In genomic region chr9:116813029-116813295, GRCh38 we compare ENCODE assay signal across 36 cellular contexts.
"Had no signal": no experiment of that assay in that cellular context is flagged by ENCODE, and none has a peak within 500 bp of the region (broad histone marks: within the 10 kb centered on the region; RNA-seq: fewer than 3 reads in every experiment).

No MANE protein-coding gene starts in this region.

- H3K36me3 Mint-ChIP-seq: activated CD4-positive, alpha-beta memory T cell treated with anti-CD3 and anti-CD28 coated beads for 36 hours; activated CD8-positive, alpha-beta memory T cell treated with anti-CD3 and anti-CD28 coated beads, Interleukin-2, amount 10 ng/mL, durations not matched to agents 7 days and 5 days; activated naive CD4-positive, alpha-beta T cell treated with anti-CD3 and anti-CD28 coated beads, Interleukin-2, amount 50 U/mL, for 24 hours; activated naive CD8-positive, alpha-beta T cell treated with anti-CD3 and anti-CD28 coated beads for 36 hours; T-cell had no signal

- H3K27ac Mint-ChIP-seq: activated CD4-positive, alpha-beta memory T cell treated with anti-CD3 and anti-CD28 coated beads for 36 hours; activated CD4-positive, alpha-beta T cell treated with anti-CD3 and anti-CD28 coated beads for 36 hours; activated CD4-positive, alpha-beta T cell treated with anti-CD3 and anti-CD28 coated beads, Interleukin-2, amount 10 ng/mL, durations not matched to agents 24 days and 14 days; activated CD8-positive, alpha-beta memory T cell treated with anti-CD3 and anti-CD28 coated beads, Interleukin-2, amount 10 ng/mL, durations not matched to agents 7 days and 5 days; activated CD8-positive, alpha-beta T cell treated with anti-CD3 and anti-CD28 coated beads, Interleukin-2, amount 10 ng/mL, durations not matched to agents 7 days and 5 days; activated naive CD4-positive, alpha-beta T cell treated with anti-CD3 and anti-CD28 coated beads for 36 hours; activated naive CD4-positive, alpha-beta T cell treated with anti-CD3 and anti-CD28 coated beads, Interleukin-2, amount 50 U/mL, for 24 hours; activated naive CD8-positive, alpha-beta T cell treated with anti-CD3 and anti-CD28 coated beads for 36 hours; activated naive CD8-positive, alpha-beta T cell treated with anti-CD3 and anti-CD28 coated beads, Interleukin-2, amount 50 U/mL, for 24 hours; activated T-helper 1 cell treated with anti-CD3 and anti-CD28 coated beads, Interleukin-12 subunit alpha, Interleukin-12 subunit beta, Interleukin-2, Interleukin-4 antibody, amounts not matched to agents 30 ng/mL and 10 ng/mL and 1 ng/mL, durations not matched to agents 14 hours and 24 hours and 36 hours; activated T-helper 2 cell treated with anti-CD3 and anti-CD28 coated beads, Interferon-gamma antibody, Interleukin-2, Interleukin-4, amounts not matched to agents 10 μg/mL and 5 μg/mL and 100 μg/mL, durations not matched to agents 14 hours and 24 hours and 36 hours; effector memory CD8-positive, alpha-beta T cell; T-cell; T-helper 1 cell treated with Interleukin-12 subunit alpha and Interleukin-12 subunit beta and Interleukin-4 antibody, amounts not matched to agents 30 μg/mL and 1 μg/mL, for 36 hours; T-helper 2 cell treated with Interferon-gamma antibody and Interleukin-4, amounts not matched to agents 5 μg/mL and 100 μg/mL, for 36 hours had no signal

- H3K4me3 Mint-ChIP-seq: activated CD4-positive, alpha-beta memory T cell treated with anti-CD3 and anti-CD28 coated beads for 36 hours; activated CD4-positive, alpha-beta T cell treated with anti-CD3 and anti-CD28 coated beads for 36 hours; activated CD4-positive, alpha-beta T cell treated with anti-CD3 and anti-CD28 coated beads, Interleukin-2, amount 10 ng/mL, durations not matched to agents 24 days and 14 days; activated CD8-positive, alpha-beta memory T cell treated with anti-CD3 and anti-CD28 coated beads, Interleukin-2, amount 10 ng/mL, durations not matched to agents 7 days and 5 days; activated CD8-positive, alpha-beta T cell treated with anti-CD3 and anti-CD28 coated beads, Interleukin-2, amount 10 ng/mL, durations not matched to agents 7 days and 5 days; activated naive CD4-positive, alpha-beta T cell treated with anti-CD3 and anti-CD28 coated beads for 36 hours; activated naive CD4-positive, alpha-beta T cell treated with anti-CD3 and anti-CD28 coated beads, Interleukin-2, amount 50 U/mL, for 24 hours; activated naive CD8-positive, alpha-beta T cell treated with anti-CD3 and anti-CD28 coated beads for 36 hours; activated naive CD8-positive, alpha-beta T cell treated with anti-CD3 and anti-CD28 coated beads, Interleukin-2, amount 50 U/mL, for 24 hours; activated T-helper 1 cell treated with anti-CD3 and anti-CD28 coated beads, Interleukin-12 subunit alpha, Interleukin-12 subunit beta, Interleukin-2, Interleukin-4 antibody, amounts not matched to agents 30 ng/mL and 10 ng/mL and 1 ng/mL, durations not matched to agents 14 hours and 24 hours and 36 hours; central memory CD8-positive, alpha-beta T cell; effector memory CD8-positive, alpha-beta T cell; T-cell; T-helper 1 cell treated with Interleukin-12 subunit alpha and Interleukin-12 subunit beta and Interleukin-4 antibody, amounts not matched to agents 30 μg/mL and 1 μg/mL, for 36 hours; T-helper 2 cell treated with Interferon-gamma antibody and Interleukin-4, amounts not matched to agents 5 μg/mL and 100 μg/mL, for 36 hours had no signal

- H3K4me3 ChIP-seq: adrenal gland, ascending aorta, esophagus squamous epithelium, gastroesophageal sphincter had no signal

- H3K4me1 Mint-ChIP-seq: activated CD4-positive, alpha-beta T cell treated with anti-CD3 and anti-CD28 coated beads for 36 hours; activated CD4-positive, alpha-beta T cell treated with anti-CD3 and anti-CD28 coated beads, Interleukin-2, amount 10 ng/mL, durations not matched to agents 24 days and 14 days; activated CD8-positive, alpha-beta memory T cell treated with anti-CD3 and anti-CD28 coated beads, Interleukin-2, amount 10 ng/mL, durations not matched to agents 7 days and 5 days; activated naive CD4-positive, alpha-beta T cell treated with anti-CD3 and anti-CD28 coated beads, Interleukin-2, amount 50 U/mL, for 24 hours; activated naive CD8-positive, alpha-beta T cell treated with anti-CD3 and anti-CD28 coated beads for 36 hours; activated naive CD8-positive, alpha-beta T cell treated with anti-CD3 and anti-CD28 coated beads, Interleukin-2, amount 50 U/mL, for 24 hours; central memory CD8-positive, alpha-beta T cell; T-cell had no signal

- FAIRE-seq: bronchial epithelial cell, colon had no signal

- H3K27me3 ChIP-seq: adrenal gland, ascending aorta, brain microvascular endothelial cell, esophagus squamous epithelium had no signal

- H3K9me3 ChIP-seq: adrenal gland, ascending aorta, esophagus squamous epithelium, gastroesophageal sphincter had no signal

- H3K27me3 Mint-ChIP-seq: activated CD4-positive, alpha-beta T cell treated with anti-CD3 and anti-CD28 coated beads, Interleukin-2, amount 10 ng/mL, durations not matched to agents 24 days and 14 days; activated CD8-positive, alpha-beta memory T cell treated with anti-CD3 and anti-CD28 coated beads, Interleukin-2, amount 10 ng/mL, durations not matched to agents 7 days and 5 days had no signal

- H3K4me1 ChIP-seq: adrenal gland, ascending aorta, esophagus squamous epithelium, gastroesophageal sphincter had no signal

- H3K9me3 Mint-ChIP-seq: activated CD4-positive, alpha-beta memory T cell treated with anti-CD3 and anti-CD28 coated beads for 36 hours; activated CD4-positive, alpha-beta T cell treated with anti-CD3 and anti-CD28 coated beads, Interleukin-2, amount 10 ng/mL, durations not matched to agents 24 days and 14 days; activated naive CD4-positive, alpha-beta T cell treated with anti-CD3 and anti-CD28 coated beads for 36 hours; activated naive CD8-positive, alpha-beta T cell treated with anti-CD3 and anti-CD28 coated beads for 36 hours; activated T-helper 1 cell treated with anti-CD3 and anti-CD28 coated beads, Interleukin-12 subunit alpha, Interleukin-12 subunit beta, Interleukin-2, Interleukin-4 antibody, amounts not matched to agents 30 ng/mL and 10 ng/mL and 1 ng/mL, durations not matched to agents 14 hours and 24 hours and 36 hours; activated T-helper 2 cell treated with anti-CD3 and anti-CD28 coated beads, Interferon-gamma antibody, Interleukin-2, Interleukin-4, amounts not matched to agents 10 μg/mL and 5 μg/mL and 100 μg/mL, durations not matched to agents 14 hours and 24 hours and 36 hours; central memory CD8-positive, alpha-beta T cell; effector memory CD8-positive, alpha-beta T cell; T-helper 1 cell treated with Interleukin-12 subunit alpha and Interleukin-12 subunit beta and Interleukin-4 antibody, amounts not matched to agents 30 μg/mL and 1 μg/mL, for 36 hours; T-helper 2 cell treated with Interferon-gamma antibody and Interleukin-4, amounts not matched to agents 5 μg/mL and 100 μg/mL, for 36 hours had no signal

- DNase-seq: activated CD4-positive, alpha-beta memory T cell treated with anti-CD3 and anti-CD28 coated beads for 36 hours; activated CD4-positive, alpha-beta T cell treated with anti-CD3 and anti-CD28 coated beads for 36 hours; activated CD4-positive, alpha-beta T cell treated with anti-CD3 and anti-CD28 coated beads, Interleukin-2, amount 10 ng/mL, durations not matched to agents 24 days and 14 days; activated CD4-positive, CD25-positive, alpha-beta regulatory T cell; activated CD4-positive, CD25-positive, alpha-beta regulatory T cell treated with anti-CD3 and anti-CD28 coated beads, Interleukin-2, amount 50 U/mL, for 72 hours; activated CD8-positive, alpha-beta memory T cell treated with anti-CD3 and anti-CD28 coated beads, Interleukin-2, amount 10 ng/mL, durations not matched to agents 7 days and 5 days; activated CD8-positive, alpha-beta memory T cell treated with anti-CD3 and anti-CD28 coated beads, Interleukin-2, amount 50 U/mL, for 4 hours; activated CD8-positive, alpha-beta T cell treated with anti-CD3 and anti-CD28 coated beads, Interleukin-2, amount 10 ng/mL, durations not matched to agents 7 days and 5 days; activated effector memory CD4-positive, alpha-beta T cell treated with anti-CD3 and anti-CD28 coated beads, Interleukin-2, amount 50 U/mL, for 16 hours; activated naive CD4-positive, alpha-beta T cell treated with anti-CD3 and anti-CD28 coated beads for 36 hours; activated naive CD8-positive, alpha-beta T cell treated with anti-CD3 and anti-CD28 coated beads for 36 hours; activated naive CD8-positive, alpha-beta T cell treated with anti-CD3 and anti-CD28 coated beads, Interleukin-2, amount 50 U/mL, for 24 hours; activated T-cell treated with anti-CD3 and anti-CD28 coated beads, Interleukin-2, amount 50 U/mL, for 1 hour; activated T-cell treated with anti-CD3 and anti-CD28 coated beads, Interleukin-2, amount 50 U/mL, for 48 hours; adrenal gland; amygdala; cortex of kidney; dermis blood vessel endothelial cell; effector CD4-positive, alpha-beta T cell; effector memory CD8-positive, alpha-beta T cell; esophagus squamous epithelium; foreskin melanocyte; SW 1271; T-cell; T1000 had no signal

- H3K27ac ChIP-seq: adrenal gland, ascending aorta, brain microvascular endothelial cell, esophagus squamous epithelium, gastroesophageal sphincter had no signal

- ATAC-seq: activated CD4-positive, alpha-beta T cell treated with anti-CD3 and anti-CD28 coated beads for 36 hours; activated CD8-positive, alpha-beta memory T cell treated with anti-CD3 and anti-CD28 coated beads, Interleukin-2, amount 10 ng/mL, durations not matched to agents 7 days and 5 days; activated CD8-positive, alpha-beta T cell treated with anti-CD3 and anti-CD28 coated beads, Interleukin-2, amount 10 ng/mL, durations not matched to agents 7 days and 5 days; activated naive CD8-positive, alpha-beta T cell treated with anti-CD3 and anti-CD28 coated beads, Interleukin-2, amount 50 U/mL, for 24 hours; effector memory CD8-positive, alpha-beta T cell; gastroesophageal sphincter; T-cell had no signal

- H3K36me3 ChIP-seq: adrenal gland, ascending aorta, brain microvascular endothelial cell, esophagus squamous epithelium, gastroesophageal sphincter had no signal
